ENCODE assay signal across 26 cellular contexts in genomic region chr14:35978561-35978960, GRCh38.
"Had no signal": no experiment of that assay in that cellular context is flagged by ENCODE, and none has a peak within 500 bp of the region (broad histone marks: within the 10 kb centered on the region; RNA-seq: fewer than 3 reads in every experiment).

No MANE protein-coding gene starts in this region.

- H3K4me1 ChIP-seq: colonic mucosa, esophagus squamous epithelium, gastrocnemius medialis, heart right ventricle, left lung, lower lobe of right lung had no signal

- FAIRE-seq: endometrium, islet of Langerhans, keratinocyte had no signal

- H3K9me3 ChIP-seq: colonic mucosa, esophagus squamous epithelium, gastrocnemius medialis, left lung, lower lobe of right lung, mucosa of descending colon had no signal

- H3K27ac ChIP-seq: colonic mucosa, epithelial cell of prostate, esophagus squamous epithelium, gastrocnemius medialis, heart right ventricle, left lung, lower lobe of right lung had no signal

- H3K27me3 ChIP-seq: colonic mucosa, esophagus squamous epithelium, gastrocnemius medialis, heart right ventricle, left lung had no signal

- ATAC-seq: effector memory CD8-positive, alpha-beta T cell; esophagus mucosa; gastrocnemius medialis; heart right ventricle; left cardiac atrium; left lung; left ventricle myocardium superior; lower lobe of right lung; mucosa of descending colon had no signal

- DNase-seq: colonic mucosa; cortex of kidney; effector CD8-positive, alpha-beta T cell; effector memory CD8-positive, alpha-beta T cell; endodermal cell; erythroblast; esophagus squamous epithelium; foreskin fibroblast; foreskin melanocyte; gastrocnemius medialis; glutamatergic neuron; head of caudate nucleus; heart right ventricle; hippocampal formation; left cardiac atrium; left lung; left ventricle myocardium superior; lower lobe of right lung; mesenchymal stem cell; mucosa of descending colon; naive B cell had no signal

- H3K4me3 ChIP-seq: colonic mucosa, esophagus squamous epithelium, gastrocnemius medialis, heart right ventricle, left lung, lower lobe of right lung, mucosa of descending colon had no signal

- H3K36me3 ChIP-seq: colonic mucosa, esophagus squamous epithelium, gastrocnemius medialis, heart right ventricle, left lung, lower lobe of right lung had no signal
